Comparison of ENCODE assay signal across 8 cellular contexts in the genomic region with DNA sequence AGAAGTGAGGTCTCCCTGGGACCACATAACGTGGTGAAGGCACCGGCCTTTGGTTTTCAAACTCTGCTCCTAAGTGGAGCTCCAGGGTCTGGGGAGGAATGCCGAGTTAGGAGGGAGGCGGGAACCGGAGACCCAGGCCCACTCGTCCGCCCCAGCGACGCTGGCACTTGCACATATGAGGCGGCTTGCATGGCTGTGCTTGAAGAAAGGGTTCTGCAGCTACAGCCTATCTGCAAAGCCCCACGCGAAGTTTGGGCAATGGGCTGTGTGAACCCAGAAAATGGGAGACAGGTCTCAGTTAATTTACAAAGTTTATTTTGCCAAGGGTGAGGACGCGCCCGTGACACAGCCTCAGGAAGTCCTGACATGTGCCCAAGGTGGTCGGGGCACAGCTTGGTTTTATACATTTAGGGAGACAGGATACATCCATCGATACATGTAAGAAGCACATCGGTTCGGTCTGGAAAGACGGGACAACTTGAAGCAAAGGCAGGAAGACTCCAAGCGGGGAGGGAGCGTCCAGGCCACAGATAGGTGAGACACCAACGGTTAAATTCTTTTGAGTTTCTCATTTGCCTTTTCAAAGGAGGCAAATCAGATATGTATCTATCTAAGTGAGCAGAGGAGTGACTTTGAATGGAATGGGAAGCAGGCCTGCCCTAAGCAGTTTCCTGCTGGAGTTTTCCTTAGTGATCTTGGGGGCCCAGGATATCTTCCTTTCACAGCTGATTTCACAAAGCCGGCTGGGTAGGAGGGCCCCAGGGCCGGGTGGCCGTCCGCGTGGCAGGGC. TPM values are rescaled to one million over a fixed set of nuclear protein-coding genes. Genes with fewer than 3 reads are reported as not detected.
DNase-seq lines count a peak whose midpoint lies in the region; ATAC-seq and TF ChIP-seq lines count a peak whose summit lies in the region.

No MANE protein-coding gene starts in this region.

- H3K4me3 ChIP-seq in mucosa of rectum (ENCODE audit: low read length in 2 of 2) = peak overlapping the region; percentile 69 to 77

- H3K9me3 ChIP-seq in mucosa of rectum (ENCODE audit: control insufficient read depth in 2 of 2, low read length in 2 of 2) = no peaks in the 10 kb centered on the region

- peak overlapping the region; percentile 54 to 88 for H3K9ac ChIP-seq in mucosa of rectum (ENCODE audit: low read depth in 1 of 2, low read length in 2 of 2)

- peaks cover 6% of the 10 kb centered on the region for H3K27me3 Mint-ChIP-seq in IgD-negative memory B cell

- no peaks in the 10 kb centered on the region for H3K36me3 ChIP-seq in mucosa of rectum (ENCODE audit: control insufficient read depth in 2 of 2, insufficient read depth in 2 of 2, low read length in 2 of 2)

- peak overlapping the region; percentile 26 to 91 (median 78) for H3K4me3 Mint-ChIP-seq in IgD-negative memory B cell

- H3K9me3 Mint-ChIP-seq in IgD-negative memory B cell = no peaks in the 10 kb centered on the region

- H3K36me3 Mint-ChIP-seq in IgD-negative memory B cell = peaks cover 6% of the 10 kb centered on the region

- ATAC-seq in GM19467 (IDR thresholded peaks at IDR 0.05; ENCODE audit: unreplicated experiment) = no peak
- ATAC-seq in HG03280 (IDR thresholded peaks at IDR 0.05; ENCODE audit: unreplicated experiment) = no peak

- peak overlapping the region; percentile 20 to 85 (median 82) for H3K27ac Mint-ChIP-seq in IgD-negative memory B cell

- DNase-seq in HT-29 (ENCODE audit: low spot score) (no peak), NCI-H1436 treated with DMSO at 0.1 percent for 48 hours (lab: John Stamatoyannopoulos, UW) (no peak)

- H3K4me1 Mint-ChIP-seq in IgD-negative memory B cell = peaks cover 29 to 38% (median 30%) of the 10 kb centered on the region in 3 donors

- H3K27ac ChIP-seq in 22Rv1 (peak overlapping the region; percentile 34), cingulate gyrus (ENCODE audit: low read depth, low read length) (peak overlapping the region; percentile 93), mucosa of rectum (ENCODE audit: low read depth in 2 of 2, low read length in 2 of 2) (peak overlapping the region; percentile 62 to 79)

- no peaks in the 10 kb centered on the region for H3K27me3 ChIP-seq in mucosa of rectum (ENCODE audit: control insufficient read depth in 2 of 2, insufficient read depth in 2 of 2, low read length in 2 of 2)

- no peak for TF ChIP-seq CTCF in 22Rv1 (IDR thresholded peaks at IDR 0.05)

- H3K4me1 ChIP-seq in mucosa of rectum (ENCODE audit: control insufficient read depth in 2 of 2, insufficient read depth in 2 of 2, low read length in 2 of 2) = peaks cover 13 to 14% of the 10 kb centered on the region in 2 donors

RNA-seq across cellular contexts. Expression of gene PCMTD2, which starts 0.8 kb away (rescaled TPM):
- 35.7 TPM for polyA plus RNA-seq in IgD-negative memory B cell
- 41.4 and 52.0 TPM in 2 replicates for total RNA-seq in HT-29 (2014; rRNA removed; shearing (Covaris generic))

Comparison
In these comparisons a context has a peak if more than half of its experiments do, and no peak if none do; other contexts are left out.
1. H3K27ac ChIP-seq: peak in every context shown above with its lines; median percentile 93 in cingulate gyrus; 70 in mucosa of rectum; 34 in 22Rv1.